20 cellular contexts compared by ENCODE assay signal in genomic region chr9:135165003-135165711, GRCh38.
DNase-seq lines count a peak whose midpoint lies in the region; ATAC-seq, FAIRE-seq and TF ChIP-seq lines count a peak whose summit lies in the region.
"Had no signal": no experiment of that assay in that cellular context is flagged by ENCODE, and none has a peak within 500 bp of the region (broad histone marks: within the 10 kb centered on the region; RNA-seq: fewer than 3 reads in every experiment).

No MANE protein-coding gene starts in this region.

- FAIRE-seq in A549 (lab: Jason Lieb, UNC): no peak
- FAIRE-seq in K562 (lab: Jason Lieb, UNC): no peak
- FAIRE-seq: GM19239 had no signal

- H3K27ac Mint-ChIP-seq in neural progenitor cell: no peak overlapping the region
- H3K27ac Mint-ChIP-seq: B cell, H9, IgD-negative memory B cell had no signal

- in situ Hi-C loops in K562 (cut with MboI): no loop called here

- intact Hi-C loops in K562 (cut with micrococcal nuclease): no loop called here

- no peak for TF ChIP-seq EP300 in A549 (IDR thresholded peaks at IDR 0.05)
- TF ChIP-seq EP300 in K562 (IDR thresholded peaks at IDR 0.05; ENCODE audit: low read length): no peak

- H3K36me3 Mint-ChIP-seq in neural progenitor cell: no peaks in the 10 kb centered on the region
- H3K36me3 Mint-ChIP-seq: CD4-positive, alpha-beta memory T cell; IgD-negative memory B cell had no signal

- H3K9me1 ChIP-seq in K562 (ENCODE audit: control insufficient read depth, insufficient read depth, low read length): no peaks in the 10 kb centered on the region

- H3K4me1 ChIP-seq in A549 (no peaks in the 10 kb centered on the region), HUES48 (ENCODE audit: control insufficient read depth, insufficient read depth, low read length) (no peaks in the 10 kb centered on the region), K562 (replicated peaks in 1 of 2; ENCODE audit: control insufficient read depth in 2 of 2, insufficient read depth in 2 of 2, low read length in 2 of 2) (no peaks in the 10 kb centered on the region), neural progenitor cell (peaks cover 10% of the 10 kb centered on the region)

- H4K20me1 ChIP-seq in K562 (replicated peaks; ENCODE audit: control insufficient read depth, insufficient read depth, low read length) (peaks cover 4% of the 10 kb centered on the region), neural progenitor cell (ENCODE audit: low read depth) (no peaks in the 10 kb centered on the region)

- H3K4me3 Mint-ChIP-seq in neural progenitor cell: no peak overlapping the region
- H3K4me3 Mint-ChIP-seq: B cell; CD4-positive, alpha-beta memory T cell; IgD-negative memory B cell had no signal

- H3K9ac ChIP-seq in HUES48 (ENCODE audit: low read depth, low read length) (no peak overlapping the region), K562 (ENCODE audit: insufficient read depth in 1 of 2, low read depth in 2 of 2, low read length in 2 of 2) (no peak overlapping the region), neural progenitor cell (no peak overlapping the region)
- H3K9ac ChIP-seq: KMS-11 had no signal

- no peak for TF ChIP-seq RAD21 in A549 (conservative IDR thresholded peaks at IDR 0.05 in 1 of 2, IDR thresholded peaks at IDR 0.05 in 1 of 2)
- TF ChIP-seq RAD21 in K562 (CRISPR knock-in tag; conservative IDR thresholded peaks at IDR 0.05 in 1 of 2, IDR thresholded peaks at IDR 0.05 in 1 of 2): no peak

- H3K36me3 ChIP-seq in HUES48 (ENCODE audit: control insufficient read depth, insufficient read depth, low read length): no peaks in the 10 kb centered on the region
- H3K36me3 ChIP-seq in K562 (ENCODE audit: control insufficient read depth, insufficient read depth, low read length): no peaks in the 10 kb centered on the region
- H3K36me3 ChIP-seq in neural progenitor cell: no peaks in the 10 kb centered on the region

- H3K79me2 ChIP-seq in K562 (ENCODE audit: control insufficient read depth, insufficient read depth, low read length): no peaks in the 10 kb centered on the region
- no peaks in the 10 kb centered on the region for H3K79me2 ChIP-seq in neural progenitor cell (ENCODE audit: low read depth)

- no peaks in the 10 kb centered on the region for H3K9me3 Mint-ChIP-seq in neural progenitor cell
- H3K9me3 Mint-ChIP-seq: H9 had no signal

- CTCF ChIA-PET in A549 (lab: Yijun Ruan, JAX) (interaction anchor here (0.7 kb wide), 1 partner anchor 9 kb away, joined by 4 read pairs; no protein-coding TSS in a partner anchor), K562 (lab: Yijun Ruan, JAX; ENCODE audit: low intra/inter-chr PET ratio) (no interaction called here)

- WGBS in A549 (ENCODE audit: missing lambda C conversion rate): 42% methylated on average over 18 of the region's 18 CpGs
- WGBS in K562 (ENCODE audit: insufficient coverage, low coverage, missing lambda C conversion rate): 1% methylated on average over 18 of the region's 18 CpGs

- H3K4me2 ChIP-seq in A549 (no peak overlapping the region), K562 (ENCODE audit: insufficient read depth, low read length) (no peak overlapping the region), neural progenitor cell (no peak overlapping the region)
- H3K4me2 ChIP-seq: KMS-11 had no signal

- no peaks in the 10 kb centered on the region for H3K27me3 ChIP-seq in HUES48 (ENCODE audit: control insufficient read depth, insufficient read depth, low read length)
- H3K27me3 ChIP-seq in K562 (ENCODE audit: control insufficient read depth in 2 of 2, insufficient read depth in 2 of 2, low read length in 2 of 2): peaks cover 15 to 74% of the 10 kb centered on the region in 2 experiments
- peaks cover 8% of the 10 kb centered on the region for H3K27me3 ChIP-seq in neural progenitor cell

- ATAC-seq in A549 (no peak), K562 (no peak), HG02870 (IDR thresholded peaks at IDR 0.05; ENCODE audit: unreplicated experiment) (no peak)

- BruUV-seq in K562 (replicated peaks; lab: Mats Ljungman, UMichigan): no TSS peak

- TF ChIP-seq CTCF in A549 (IDR thresholded peaks at IDR 0.05) (no peak), K562 (IDR thresholded peaks at IDR 0.05 in 2 of 3, conservative IDR thresholded peaks at IDR 0.05 in 1 of 3; ENCODE audit: insufficient read depth in 2 of 3, low read depth in 1 of 3, low read length in 3 of 3) (no peak), neural progenitor cell (IDR thresholded peaks at IDR 0.05) (no peak)

- H3F3A ChIP-seq in neural progenitor cell (ENCODE audit: low read depth): peaks cover 5% of the 10 kb centered on the region

- peaks cover 13% of the 10 kb centered on the region for H3K27me3 Mint-ChIP-seq in neural progenitor cell (ENCODE audit: insufficient read depth, low read depth)

- H3K4me3 ChIP-seq in A549 (no peak overlapping the region), HUES48 (ENCODE audit: low read depth, low read length) (no peak overlapping the region), K562 (no peak overlapping the region), neural progenitor cell (no peak overlapping the region)

- H2AFZ ChIP-seq in K562 (ENCODE audit: low read depth, low read length): no peak overlapping the region
- no peak overlapping the region for H2AFZ ChIP-seq in neural progenitor cell (replicated peaks)

- peaks cover 16% of the 10 kb centered on the region for H3K4me1 Mint-ChIP-seq in neural progenitor cell
- H3K4me1 Mint-ChIP-seq: B cell; CD4-positive, alpha-beta memory T cell; IgD-negative memory B cell had no signal

- DNase-seq in A549 (ENCODE audit: low read depth in 1 of 2, low spot score in 1 of 2) (no peak), K562 (ENCODE audit: extremely low read depth in 1 of 4, low spot score in 3 of 4) (no peak), neural progenitor cell (ENCODE audit: low spot score) (peak; percentile 27), DMS79 treated with DMSO at 0.1 percent for 48 hours (lab: John Stamatoyannopoulos, UW) (no peak), RKO (ENCODE audit: low spot score) (no peak), GM19240 (ENCODE audit: insufficient read length, low spot score) (no peak)
- DNase-seq: 8988T; ACHN; C1 segment of cervical spinal cord; CD4-positive, alpha-beta memory T cell; DMS153; DND-41; GF-D8; H9 had no signal

- H3K27ac ChIP-seq in A549 (no peak overlapping the region), HUES48 (ENCODE audit: low read depth, low read length) (peak overlapping the region; percentile 56), K562 (ENCODE audit: extremely low read depth, low read depth, low read length) (no peak overlapping the region), neural progenitor cell (no peak overlapping the region)
- H3K27ac ChIP-seq: KMS-11 had no signal

- no peaks in the 10 kb centered on the region for H3K9me3 ChIP-seq in A549
- H3K9me3 ChIP-seq in HUES48 (ENCODE audit: control insufficient read depth, insufficient read depth, low read length): no peaks in the 10 kb centered on the region
- no peaks in the 10 kb centered on the region for H3K9me3 ChIP-seq in K562 (replicated peaks; ENCODE audit: control insufficient read depth, insufficient read depth, low read depth, low read length)
- no peaks in the 10 kb centered on the region for H3K9me3 ChIP-seq in neural progenitor cell (ENCODE audit: low read depth)

- POLR2A ChIA-PET in A549 (lab: Yijun Ruan, JAX) (no interaction called here), K562 (lab: Yijun Ruan, JAX) (interaction anchor here (0.7 to 1.4 kb wide), 4 partner anchors 9 to 29 kb away, joined by 3 to 4 read pairs (median 4); no protein-coding TSS in a partner anchor)

- TF ChIP-seq POLR2A in A549 (IDR thresholded peaks at IDR 0.05; ENCODE audit: low read length) (no peak), K562 (conservative IDR thresholded peaks at IDR 0.05) (no peak)

TF ChIP-seq in A549, 52 proteins besides CTCF, POLR2A, EP300 and RAD21:
- TF ChIP-seq RFX5 (IDR thresholded peaks at IDR 0.05): no peak
- no peak for TF ChIP-seq HES2 (IDR thresholded peaks at IDR 0.05)
- peak; percentile 60 for TF ChIP-seq MAFK (IDR thresholded peaks at IDR 0.05; ENCODE audit: partially characterized antibody)
- TF ChIP-seq KDM1A (IDR thresholded peaks at IDR 0.05; ENCODE audit: low read depth): no peak

TF ChIP-seq in K562, 482 proteins besides CTCF, POLR2A, EP300 and RAD21:
- TF ChIP-seq ZNF316 (IDR thresholded peaks at IDR 0.05) (peak; percentile 20; the same call in 1 of the 2 replicates), KLF16 (IDR thresholded peaks at IDR 0.05) (no peak), ZNF707 (CRISPR knock-in tag; conservative IDR thresholded peaks at IDR 0.05) (no peak)

Comparison
In these comparisons a context has a peak if more than half of its experiments do, and no peak if none do; other contexts are left out.
1. Of the 35 proteins assayed by ChIP-seq in both K562 and A549: peak only in K562: none; only in A549: MAFK; in both: none; in neither: 34.